In genomic region chr13:50599046-50599445, GRCh38 we compare ENCODE assay signal across 22 cellular contexts.
DNase-seq lines count a peak whose midpoint lies in the region; TF ChIP-seq lines count a peak whose summit lies in the region.
"Had no signal": no experiment of that assay in that cellular context is flagged by ENCODE, and none has a peak within 500 bp of the region (broad histone marks: within the 10 kb centered on the region; RNA-seq: fewer than 3 reads in every experiment).

No MANE protein-coding gene starts in this region.

- no peak overlapping the region for H3K4me3 Mint-ChIP-seq in progenitor cell of endocrine pancreas (ENCODE audit: low read depth)
- H3K4me3 Mint-ChIP-seq: CD8-positive, alpha-beta T cell; T-helper 2 cell treated with Interferon-gamma antibody and Interleukin-4, amounts not matched to agents 5 μg/mL and 100 μg/mL, for 36 hours had no signal

- TF ChIP-seq CTCF in DOHH2 (IDR thresholded peaks at IDR 0.05; ENCODE audit: low read depth, low read length, poor library complexity, severe bottlenecking) (no peak), OCI-LY1 (IDR thresholded peaks at IDR 0.05; ENCODE audit: low read length) (no peak), progenitor cell of endocrine pancreas (IDR thresholded peaks at IDR 0.05; ENCODE audit: unreplicated experiment) (no peak), foreskin fibroblast (IDR thresholded peaks at IDR 0.05; ENCODE audit: low read depth, low read length) (no peak)

- H3K27ac ChIP-seq in DOHH2 (ENCODE audit: low read depth, low read length) (peak overlapping the region; percentile 98), OCI-LY1 (ENCODE audit: low read depth, low read length, poor library complexity, severe bottlenecking) (peak overlapping the region; percentile 100)
- H3K27ac ChIP-seq: GM23248, HL-60, PC-9, SJCRH30 had no signal

- H3K4me1 ChIP-seq in DOHH2 (ENCODE audit: control insufficient read depth, low read length) = peaks cover 67% of the 10 kb centered on the region
- H3K4me1 ChIP-seq in OCI-LY1 (ENCODE audit: insufficient read depth, low read length, severe bottlenecking) = peaks cover 71% of the 10 kb centered on the region

- H3K4me1 Mint-ChIP-seq in progenitor cell of endocrine pancreas (ENCODE audit: low read depth) = peaks cover 31% of the 10 kb centered on the region

- H3K4me2 ChIP-seq in DOHH2 (ENCODE audit: low read length) = peak overlapping the region; percentile 62
- peak overlapping the region; percentile 15; the same call in 1 of the 2 replicates for H3K4me2 ChIP-seq in OCI-LY1 (ENCODE audit: low read length)
- H3K4me2 ChIP-seq: PC-9 had no signal

- peaks cover 5% of the 10 kb centered on the region; the same call in 1 of the 2 replicates for H3K36me3 ChIP-seq in DOHH2 (ENCODE audit: control insufficient read depth, low read length)
- no peaks in the 10 kb centered on the region for H3K36me3 ChIP-seq in OCI-LY1 (ENCODE audit: insufficient read depth, low read length)
- H3K36me3 ChIP-seq: SJCRH30 had no signal

- H3K79me2 ChIP-seq in DOHH2 (ENCODE audit: control insufficient read depth, low read length) = no peaks in the 10 kb centered on the region
- no peaks in the 10 kb centered on the region for H3K79me2 ChIP-seq in OCI-LY1 (ENCODE audit: insufficient read depth, low read length)

- H3F3A ChIP-seq in DOHH2 (ENCODE audit: control insufficient read depth, insufficient read depth) (peaks cover 25% of the 10 kb centered on the region), OCI-LY1 (ENCODE audit: insufficient read depth, low read length) (peaks cover 3% of the 10 kb centered on the region; the same call in 1 of the 2 replicates)

- H4K20me1 ChIP-seq in DOHH2 (ENCODE audit: control insufficient read depth, insufficient read depth, low read depth, low read length) (no peaks in the 10 kb centered on the region), OCI-LY1 (ENCODE audit: insufficient read depth, low read length) (no peaks in the 10 kb centered on the region)

- peak overlapping the region; percentile 51; the same call in 1 of the 2 replicates for H3K9ac ChIP-seq in OCI-LY1 (ENCODE audit: low read length)
- H3K9ac ChIP-seq: GM23248 had no signal

- H3K27me3 ChIP-seq in DOHH2 (ENCODE audit: control insufficient read depth, low read length) = no peaks in the 10 kb centered on the region
- no peaks in the 10 kb centered on the region for H3K27me3 ChIP-seq in OCI-LY1 (ENCODE audit: insufficient read depth, low read length)
- H3K27me3 ChIP-seq: SJCRH30 had no signal

- DNase-seq in NAMALWA (ENCODE audit: low spot score) (peak; percentile 25), progenitor cell of endocrine pancreas (ENCODE audit: low spot score, unreplicated experiment) (no peak), foreskin fibroblast (no peak), Ammon's horn (ENCODE audit: low spot score) (no peak)
- no peak for DNase-seq in activated CD4-positive, alpha-beta T cell treated with anti-CD3 and anti-CD28 coated beads, Interleukin-2, amount 50 U/mL, for 4 hours
- DNase-seq: ACHN; AML-193; CD8-positive, alpha-beta T cell; GM23248; HCEC 1CT; NCI-H1417; NCI-H187 treated with DMSO at 0.1 percent for 48 hours; NCI-H510A treated with DMSO at 0.1 percent for 48 hours; NK-92 treated with Interleukin-12 subunit alpha and Interleukin-12 subunit beta, amount 100 ng/mL, for 24 hours; PC-9; SW 1271 had no signal

- H3K9me2 ChIP-seq in DOHH2 (replicated peaks; ENCODE audit: control insufficient read depth, low read length) (no peaks in the 10 kb centered on the region), OCI-LY1 (ENCODE audit: low read depth, low read length) (no peaks in the 10 kb centered on the region)

- no peaks in the 10 kb centered on the region for H3K36me3 Mint-ChIP-seq in progenitor cell of endocrine pancreas (ENCODE audit: insufficient read depth)
- H3K36me3 Mint-ChIP-seq: CD8-positive, alpha-beta T cell had no signal

- no peak overlapping the region for H2AFZ ChIP-seq in OCI-LY1 (ENCODE audit: low read length)
- H2AFZ ChIP-seq: GM23248, PC-9 had no signal

- H3K9me3 Mint-ChIP-seq in progenitor cell of endocrine pancreas (ENCODE audit: low read depth) = no peaks in the 10 kb centered on the region
- H3K9me3 Mint-ChIP-seq: CD8-positive, alpha-beta T cell; IgD-negative memory B cell; T-helper 2 cell treated with Interferon-gamma antibody and Interleukin-4, amounts not matched to agents 5 μg/mL and 100 μg/mL, for 36 hours had no signal

- H3K9me3 ChIP-seq in DOHH2 (ENCODE audit: control insufficient read depth, insufficient read depth, low read length) = no peaks in the 10 kb centered on the region
- H3K9me3 ChIP-seq in OCI-LY1 (ENCODE audit: low read length) = no peaks in the 10 kb centered on the region
- H3K9me3 ChIP-seq: SJCRH30 had no signal

- peak overlapping the region; percentile 37 for H3K27ac Mint-ChIP-seq in progenitor cell of endocrine pancreas
- H3K27ac Mint-ChIP-seq: CD8-positive, alpha-beta T cell; T-helper 2 cell treated with Interferon-gamma antibody and Interleukin-4, amounts not matched to agents 5 μg/mL and 100 μg/mL, for 36 hours had no signal

- peak overlapping the region; percentile 39 for H3K4me3 ChIP-seq in DOHH2 (ENCODE audit: low read length)
- no peak overlapping the region for H3K4me3 ChIP-seq in OCI-LY1 (ENCODE audit: low read depth, low read length, poor library complexity, severe bottlenecking)
- no peak overlapping the region for H3K4me3 ChIP-seq in foreskin fibroblast (ENCODE audit: low read depth in 1 of 2, low read length in 2 of 2)
- H3K4me3 ChIP-seq: GM23248, PC-9, SJCRH30 had no signal

- no peaks in the 10 kb centered on the region for H3K27me3 Mint-ChIP-seq in progenitor cell of endocrine pancreas
- H3K27me3 Mint-ChIP-seq: IgD-negative memory B cell had no signal
